Comparison of ENCODE assay signal across 8 cellular contexts in the genomic region with DNA sequence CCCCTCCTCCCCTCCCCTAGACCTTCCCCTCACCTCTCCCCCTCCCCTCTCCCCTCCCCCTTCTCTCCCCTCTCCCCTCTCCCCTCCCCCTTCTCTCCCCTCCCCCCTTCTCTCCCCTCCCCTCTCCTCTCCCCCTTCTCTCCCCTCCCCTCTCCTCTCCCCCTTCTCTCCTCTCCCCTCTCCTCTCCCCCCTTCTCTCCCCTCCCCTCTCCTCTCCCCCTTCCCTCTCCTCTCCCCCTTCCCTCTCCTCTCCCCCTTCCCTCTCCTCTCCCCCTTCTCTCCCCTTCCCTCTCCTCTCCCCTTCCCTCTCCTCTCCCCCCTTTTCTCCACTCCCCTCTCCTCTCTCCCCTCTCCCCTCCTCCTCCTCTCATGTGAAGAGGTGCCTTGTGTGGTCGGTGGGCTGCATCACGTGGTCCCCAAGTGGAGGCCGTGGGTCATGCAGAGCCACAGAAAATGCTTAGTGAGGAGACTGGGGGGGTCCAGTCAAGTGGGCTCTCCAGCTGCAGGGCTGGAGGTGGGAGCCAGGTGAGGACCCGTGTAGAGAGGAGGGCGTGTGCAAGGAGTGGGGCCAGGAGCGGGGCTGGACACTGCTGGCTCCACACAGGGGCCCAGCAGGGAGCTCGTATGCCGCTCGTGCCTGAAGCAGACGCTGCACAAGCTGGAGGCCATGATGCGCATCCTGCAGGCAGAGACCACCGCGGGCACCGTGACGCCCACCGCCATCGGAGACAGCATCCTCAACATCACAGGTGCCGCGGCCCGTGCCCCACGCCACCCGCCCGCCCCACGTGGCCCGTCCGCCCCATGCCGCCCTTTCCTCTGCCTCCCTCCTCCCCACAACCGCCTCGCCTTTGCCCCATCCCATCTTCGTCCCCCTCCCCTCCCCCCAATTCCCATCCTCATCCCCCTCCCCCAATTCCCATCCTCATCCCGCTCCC. TPM values are rescaled to one million over a fixed set of nuclear protein-coding genes. Genes with fewer than 3 reads are reported as not detected.
DNase-seq lines count a peak whose midpoint lies in the region; ATAC-seq, FAIRE-seq and TF ChIP-seq lines count a peak whose summit lies in the region.
"Not testable (repeated sequence)": the region's sequence is repeated elsewhere in the genome, so short reads cannot be mapped to it uniquely, and the experiment has no call there.

No MANE protein-coding gene starts in this region.

- not testable (repeated sequence) for H3K27ac Mint-ChIP-seq in WTC11
- peak overlapping the region in 4 of 5 experiments; percentile 26 to 86 (median 67) for H3K27ac Mint-ChIP-seq in brain

- not testable (repeated sequence) for TF ChIP-seq CTCF in D721Med (IDR thresholded peaks at IDR 0.05; ENCODE audit: insufficient read depth, missing control alignments); WTC11 (IDR thresholded peaks at IDR 0.05); brain (conservative IDR thresholded peaks at IDR 0.05); fibroblast of the aortic adventitia (IDR thresholded peaks at IDR 0.05; ENCODE audit: insufficient read depth, low read length); left lung (IDR thresholded peaks at IDR 0.05); psoas muscle (IDR thresholded peaks at IDR 0.05)

- not testable (repeated sequence) for H3K27me3 Mint-ChIP-seq in WTC11 (ENCODE audit: low read depth); brain

- not testable (repeated sequence) for H3K4me3 Mint-ChIP-seq in WTC11, brain

- CTCF ChIA-PET in WTC11 (lab: Charles Lee): not testable (repeated sequence)

- DNase-seq in D721Med (ENCODE audit: insufficient read length, low spot score) (peak; percentile 11), WTC11 (ENCODE audit: low spot score) (peak; percentile 21), fibroblast of the aortic adventitia (ENCODE audit: low read depth) (peak; percentile 14), left lung (peak; percentile 34 to 76), psoas muscle (peak; percentile 12 to 61), urothelium cell line (ENCODE audit: low spot score) (peak; percentile 8)
- DNase-seq in Jurkat, Clone E6-1 (ENCODE audit: low read depth, low spot score): peak; percentile 14

- H3K4me1 Mint-ChIP-seq in WTC11, brain: not testable (repeated sequence)

- not testable (repeated sequence) for H3K9me3 ChIP-seq in left lung, psoas muscle

- H3K27me3 ChIP-seq in left lung; psoas muscle (ENCODE audit: insufficient read depth in 3 of 3, low read length in 2 of 3): not testable (repeated sequence)

- 65 to 67% (median 67%) methylated on average over 5 to 6 of the region's 31 CpGs for WGBS in psoas muscle, 3 donors

- not testable (repeated sequence) for FAIRE-seq in D721Med (lab: Jason Lieb, UNC)
- FAIRE-seq in urothelium cell line (lab: Jason Lieb, UNC): peak; percentile 30

- intact Hi-C loops in left lung (cut with DNase I); psoas muscle (cut with DNase I): not testable (repeated sequence)

- H3K36me3 Mint-ChIP-seq in WTC11, brain: not testable (repeated sequence)

- H3K9me3 Mint-ChIP-seq in WTC11, brain: not testable (repeated sequence)

- H3K27ac ChIP-seq in left lung, psoas muscle: not testable (repeated sequence)

- not testable (repeated sequence) for H3K4me1 ChIP-seq in left lung, psoas muscle

- H3K4me3 ChIP-seq in Jurkat, Clone E6-1 (ENCODE audit: low read length); fibroblast of the aortic adventitia (ENCODE audit: low read depth, low read length); left lung; psoas muscle: not testable (repeated sequence)

- POLR2A ChIA-PET in WTC11 (lab: Charles Lee): not testable (repeated sequence)

- ATAC-seq in WTC11: not testable (repeated sequence)
- ATAC-seq in left lung (peak; percentile 62), psoas muscle (peak; percentile 56 to 72 (median 60))

- peaks cover 0 to 11% of the 10 kb centered on the region in 2 donors for H3K36me3 ChIP-seq in left lung
- not testable (repeated sequence) for H3K36me3 ChIP-seq in psoas muscle (ENCODE audit: insufficient read depth in 1 of 2, low read depth in 1 of 2)

RNA-seq across cellular contexts. Expression of a gene that starts 9.2 kb away (rescaled TPM):
- polyA plus RNA-seq in Jurkat, Clone E6-1 (2012; ENCODE audit: insufficient read depth, insufficient read length): 76.9 TPM
- 115 to 118 TPM (median 116 TPM) in 3 replicates for total RNA-seq in WTC11 (2021)
- polyA plus RNA-seq in brain (ENCODE audit: insufficient read depth, low read depth, low replicate concordance): 17.5 TPM
- total RNA-seq in fibroblast of the aortic adventitia (ENCODE audit: low replicate concordance): 47.7 and 52.7 TPM in 2 replicates
- 10 to 100 TPM; 79.2 to 83.4 TPM for total RNA-seq in left lung
- 10 to 100 TPM; 35.9 to 58.5 (median 50.6) TPM for total RNA-seq in psoas muscle
- polyA plus RNA-seq in psoas muscle: 10 to 100 TPM; 34.0 to 55.4 (median 37.2) TPM

RNA-seq across cellular contexts. Expression of a gene that starts 46.8 kb away (rescaled TPM):
- 44.7 TPM for polyA plus RNA-seq in Jurkat, Clone E6-1 (2012; ENCODE audit: insufficient read depth, insufficient read length)
- total RNA-seq in WTC11 (2021) (106 to 108 TPM (median 107 TPM) in 3 replicates), fibroblast of the aortic adventitia (ENCODE audit: low replicate concordance) (59.4 and 61.0 TPM in 2 replicates), left lung (100 to 1,000 TPM; 103 to 111 TPM), psoas muscle (10 to 100 TPM; 52.3 to 82.5 (median 59.3) TPM)
- polyA plus RNA-seq in brain (ENCODE audit: insufficient read depth, low read depth, low replicate concordance) (58.3 TPM), psoas muscle (10 to 100 TPM; 22.1 to 45.5 (median 24.8) TPM)
